19 cellular contexts compared by ENCODE assay signal in genomic region chr3:69110941-69111546, GRCh38. TPM values are rescaled to one million over a fixed set of nuclear protein-coding genes. Genes with fewer than 3 reads are reported as not detected.
"Had no signal": no experiment of that assay in that cellular context is flagged by ENCODE, and none has a peak within 500 bp of the region (broad histone marks: within the 10 kb centered on the region; RNA-seq: fewer than 3 reads in every experiment).

No MANE protein-coding gene starts in this region.

- ATAC-seq: activated CD8-positive, alpha-beta T cell treated with anti-CD3 and anti-CD28 coated beads, Interleukin-2, amount 10 ng/mL, durations not matched to agents 7 days and 5 days; foreskin keratinocyte; heart right ventricle; left ventricle myocardium superior had no signal

- H3K9me3 Mint-ChIP-seq: activated naive CD4-positive, alpha-beta T cell treated with anti-CD3 and anti-CD28 coated beads for 36 hours; activated T-helper 1 cell treated with anti-CD3 and anti-CD28 coated beads, Interleukin-12 subunit alpha, Interleukin-12 subunit beta, Interleukin-2, Interleukin-4 antibody, amounts not matched to agents 30 ng/mL and 10 ng/mL and 1 ng/mL, durations not matched to agents 14 hours and 24 hours and 36 hours; T-helper 1 cell treated with Interleukin-12 subunit alpha and Interleukin-12 subunit beta and Interleukin-4 antibody, amounts not matched to agents 30 μg/mL and 1 μg/mL, for 36 hours had no signal

- H3K27ac Mint-ChIP-seq: activated CD8-positive, alpha-beta T cell treated with anti-CD3 and anti-CD28 coated beads, Interleukin-2, amount 10 ng/mL, durations not matched to agents 7 days and 5 days; activated naive CD4-positive, alpha-beta T cell treated with anti-CD3 and anti-CD28 coated beads for 36 hours; activated T-helper 1 cell treated with anti-CD3 and anti-CD28 coated beads, Interleukin-12 subunit alpha, Interleukin-12 subunit beta, Interleukin-2, Interleukin-4 antibody, amounts not matched to agents 30 ng/mL and 10 ng/mL and 1 ng/mL, durations not matched to agents 14 hours and 24 hours and 36 hours; T-helper 1 cell treated with Interleukin-12 subunit alpha and Interleukin-12 subunit beta and Interleukin-4 antibody, amounts not matched to agents 30 μg/mL and 1 μg/mL, for 36 hours had no signal

- H3K27ac ChIP-seq: cardiac muscle cell, colonic mucosa, foreskin keratinocyte, tibial nerve had no signal

- H3K4me1 ChIP-seq: colonic mucosa had no signal

- DNase-seq: activated CD4-positive, alpha-beta T cell treated with anti-CD3 and anti-CD28 coated beads for 48 hours; activated CD8-positive, alpha-beta memory T cell treated with anti-CD3 and anti-CD28 coated beads, Interleukin-2, amount 50 U/mL, for 48 hours; activated CD8-positive, alpha-beta T cell treated with anti-CD3 and anti-CD28 coated beads, Interleukin-2, amount 10 ng/mL, durations not matched to agents 7 days and 5 days; activated naive CD4-positive, alpha-beta T cell treated with anti-CD3 and anti-CD28 coated beads for 36 hours; effector CD4-positive, alpha-beta T cell; foreskin keratinocyte; heart right ventricle; left ventricle myocardium superior; mesendoderm had no signal

- H3K4me3 Mint-ChIP-seq: activated CD8-positive, alpha-beta T cell treated with anti-CD3 and anti-CD28 coated beads, Interleukin-2, amount 10 ng/mL, durations not matched to agents 7 days and 5 days; activated naive CD4-positive, alpha-beta T cell treated with anti-CD3 and anti-CD28 coated beads for 36 hours; activated T-helper 1 cell treated with anti-CD3 and anti-CD28 coated beads, Interleukin-12 subunit alpha, Interleukin-12 subunit beta, Interleukin-2, Interleukin-4 antibody, amounts not matched to agents 30 ng/mL and 10 ng/mL and 1 ng/mL, durations not matched to agents 14 hours and 24 hours and 36 hours; T-helper 1 cell treated with Interleukin-12 subunit alpha and Interleukin-12 subunit beta and Interleukin-4 antibody, amounts not matched to agents 30 μg/mL and 1 μg/mL, for 36 hours had no signal

- H3K4me3 ChIP-seq: cardiac muscle cell, colonic mucosa, heart right ventricle, tibial nerve had no signal

- H3K27me3 ChIP-seq: cardiac muscle cell, colonic mucosa, foreskin keratinocyte, heart right ventricle, tibial nerve had no signal

- H3K36me3 ChIP-seq: colonic mucosa, tibial nerve had no signal

- H3K9me3 ChIP-seq: colonic mucosa, heart right ventricle, tibial nerve had no signal

RNA-seq across cellular contexts. Expression of gene LMOD3, which starts 11.4 kb away (rescaled TPM):
- total RNA-seq: activated CD8-positive, alpha-beta T cell treated with anti-CD3 and anti-CD28 coated beads, Interleukin-2, amount 10 ng/mL, durations not matched to agents 7 days and 5 days; activated naive CD4-positive, alpha-beta T cell treated with anti-CD3 and anti-CD28 coated beads for 36 hours; activated T-helper 1 cell treated with anti-CD3 and anti-CD28 coated beads, Interleukin-12 subunit alpha, Interleukin-12 subunit beta, Interleukin-2, Interleukin-4 antibody, amounts not matched to agents 30 ng/mL and 10 ng/mL and 1 ng/mL, durations not matched to agents 14 hours and 24 hours and 36 hours; endothelial cell of umbilical vein; foreskin keratinocyte; osteocyte; subcutaneous adipose tissue; tibial nerve had no signal
- polyA plus RNA-seq: endothelial cell of umbilical vein, foreskin keratinocyte, keratinocyte, neural cell had no signal
